8 cellular contexts compared by ENCODE assay signal in genomic region chr6:141562801-141563763, GRCh38.
DNase-seq lines count a peak whose midpoint lies in the region; ATAC-seq and TF ChIP-seq lines count a peak whose summit lies in the region.

No MANE protein-coding gene starts in this region.

- H3K4me3 Mint-ChIP-seq in GM23338 (no peak overlapping the region), osteocyte (ENCODE audit: unreplicated experiment) (peak overlapping the region; percentile 43)
- H3K4me3 Mint-ChIP-seq in activated T-helper 17 cell treated with anti-CD3 and anti-CD28 coated beads, Interleukin-2, amount 50 U/mL, for 72 hours = peak overlapping the region; percentile 81

- peak overlapping the region; percentile 72 for H3K27ac Mint-ChIP-seq in GM23338
- peak overlapping the region; percentile 83 for H3K27ac Mint-ChIP-seq in activated T-helper 17 cell treated with anti-CD3 and anti-CD28 coated beads, Interleukin-2, amount 50 U/mL, for 72 hours
- peak overlapping the region; percentile 85 for H3K27ac Mint-ChIP-seq in osteocyte (ENCODE audit: unreplicated experiment)

- no peaks in the 10 kb centered on the region for H3K27me3 ChIP-seq in GM23338 (ENCODE audit: insufficient read depth)
- H3K27me3 ChIP-seq in KMS-11 (ENCODE audit: insufficient read depth, low read depth) = no peaks in the 10 kb centered on the region
- H3K27me3 ChIP-seq in upper lobe of left lung = no peaks in the 10 kb centered on the region

- H3K4me1 Mint-ChIP-seq in GM23338 (peaks cover 22% of the 10 kb centered on the region), osteocyte (ENCODE audit: unreplicated experiment) (peaks cover 28% of the 10 kb centered on the region)
- peaks cover 10% of the 10 kb centered on the region for H3K4me1 Mint-ChIP-seq in activated T-helper 17 cell treated with anti-CD3 and anti-CD28 coated beads, Interleukin-2, amount 50 U/mL, for 72 hours

- TF ChIP-seq EP300 in upper lobe of left lung (IDR thresholded peaks at IDR 0.05) = no peak

- H3K27ac ChIP-seq in GM23338 (ENCODE audit: low read depth) = no peak overlapping the region
- H3K27ac ChIP-seq in KMS-11 = no peak overlapping the region; the same call in 1 of the 2 replicates
- H3K27ac ChIP-seq in upper lobe of left lung = peak overlapping the region in 2 of 4 donors; percentile 5 to 67

- peak; percentile 92 for ATAC-seq in GM23338
- ATAC-seq in activated T-helper 17 cell treated with anti-CD3 and anti-CD28 coated beads, Interleukin-2, amount 50 U/mL, for 72 hours (replicated peaks) = peak; percentile 75
- peak; percentile 84 to 96 for ATAC-seq in upper lobe of left lung (ENCODE audit: low FRiP score in 2 of 2)

- no peaks in the 10 kb centered on the region for H3K9me2 ChIP-seq in GM23338 (ENCODE audit: insufficient read depth)

- H3K9ac ChIP-seq in ES-I3 (ENCODE audit: low read depth, low read length) = peak overlapping the region; percentile 21
- peak overlapping the region; percentile 11; the same call in 1 of the 2 replicates for H3K9ac ChIP-seq in KMS-11

- peaks cover 5% of the 10 kb centered on the region for H3K27me3 Mint-ChIP-seq in GM23338 (ENCODE audit: insufficient read depth, low read depth, poor library complexity)
- H3K27me3 Mint-ChIP-seq in activated T-helper 17 cell treated with anti-CD3 and anti-CD28 coated beads, Interleukin-2, amount 50 U/mL, for 72 hours = peaks cover 3% of the 10 kb centered on the region
- H3K27me3 Mint-ChIP-seq in osteocyte (ENCODE audit: unreplicated experiment) = no peaks in the 10 kb centered on the region

- TF ChIP-seq POLR2A in upper lobe of left lung (IDR thresholded peaks at IDR 0.05) = no peak

- no peaks in the 10 kb centered on the region for H4K20me1 ChIP-seq in GM23338 (replicated peaks; ENCODE audit: insufficient read depth)
- no peaks in the 10 kb centered on the region for H4K20me1 ChIP-seq in KMS-11 (ENCODE audit: insufficient read depth)

- H3K36me3 ChIP-seq in ES-I3 (ENCODE audit: insufficient read depth, low read length) = no peaks in the 10 kb centered on the region
- no peaks in the 10 kb centered on the region for H3K36me3 ChIP-seq in GM23338 (ENCODE audit: insufficient read depth)
- no peaks in the 10 kb centered on the region for H3K36me3 ChIP-seq in KMS-11 (ENCODE audit: insufficient read depth)
- no peaks in the 10 kb centered on the region for H3K36me3 ChIP-seq in upper lobe of left lung

- H3K9me3 Mint-ChIP-seq in GM23338 = 0 out of 3 replicates have a peak, but pooled peaks cover 3% of the 10 kb centered on the region
- no peaks in the 10 kb centered on the region for H3K9me3 Mint-ChIP-seq in activated T-helper 17 cell treated with anti-CD3 and anti-CD28 coated beads, Interleukin-2, amount 50 U/mL, for 72 hours
- H3K9me3 Mint-ChIP-seq in osteocyte (ENCODE audit: unreplicated experiment) = no peaks in the 10 kb centered on the region

- H3K79me2 ChIP-seq in GM23338 (replicated peaks; ENCODE audit: insufficient read depth) (no peaks in the 10 kb centered on the region), KMS-11 (ENCODE audit: insufficient read depth, low read depth) (no peaks in the 10 kb centered on the region)

- H3K4me3 ChIP-seq in GM23338 (no peak overlapping the region), KMS-11 (IDR thresholded peaks at IDR 0.05; ENCODE audit: insufficient read depth, low read depth, low read length) (no peak overlapping the region), upper lobe of left lung (peak overlapping the region in 3 of 4 donors; percentile 18 to 38 (median 20))

- H2AFZ ChIP-seq in GM23338 (no peak overlapping the region), KMS-11 (ENCODE audit: low read depth) (peak overlapping the region; percentile 77)

- 28 to 31% methylated on average over 11 of the region's 11 CpGs for WGBS in upper lobe of left lung, 2 donors

- H3K36me3 Mint-ChIP-seq in GM23338 (ENCODE audit: low read depth) (peaks cover 12% of the 10 kb centered on the region), osteocyte (ENCODE audit: unreplicated experiment) (no peaks in the 10 kb centered on the region)
- no peaks in the 10 kb centered on the region for H3K36me3 Mint-ChIP-seq in activated T-helper 17 cell treated with anti-CD3 and anti-CD28 coated beads, Interleukin-2, amount 50 U/mL, for 72 hours (ENCODE audit: low read depth)

- H3F3A ChIP-seq in GM23338 (replicated peaks; ENCODE audit: low read depth) = no peaks in the 10 kb centered on the region

- H3K9me3 ChIP-seq in ES-I3 (ENCODE audit: control insufficient read depth, insufficient read depth, low read length) = no peaks in the 10 kb centered on the region
- no peaks in the 10 kb centered on the region for H3K9me3 ChIP-seq in upper lobe of left lung

- TF ChIP-seq CTCF in GM23338 (conservative IDR thresholded peaks at IDR 0.05; ENCODE audit: low read depth in 2 of 2) (peak; percentile 89 to 97), KMS-11 (conservative IDR thresholded peaks at IDR 0.05; ENCODE audit: low read depth, low read length) (peak; percentile 91), osteocyte (IDR thresholded peaks at IDR 0.05) (peak; percentile 87), upper lobe of left lung (IDR thresholded peaks at IDR 0.05) (peak in 5 of 6 experiments; percentile 72 to 81 (median 77))

- peaks cover 7% of the 10 kb centered on the region for H3K4me1 ChIP-seq in ES-I3 (ENCODE audit: insufficient read depth, low read length)
- peaks cover 25% of the 10 kb centered on the region for H3K4me1 ChIP-seq in GM23338 (ENCODE audit: insufficient read depth)
- H3K4me1 ChIP-seq in KMS-11 (ENCODE audit: low read depth, poor library complexity, severe bottlenecking) = peaks cover 14% of the 10 kb centered on the region
- H3K4me1 ChIP-seq in upper lobe of left lung = peaks cover 4 to 11% (median 7%) of the 10 kb centered on the region in 4 donors

- DNase-seq in GM23338 (ENCODE audit: low spot score) (peak; percentile 78), RPMI7951 (ENCODE audit: low read depth) (peak; percentile 86), foreskin melanocyte (peak; percentile 76), osteocyte (ENCODE audit: extremely low spot score, unreplicated experiment) (peak; percentile 87), upper lobe of left lung (peak in 1 of 2 donors; percentile 45)

- 0 out of 2 replicates have a peak overlapping the region, but pooled peaks have one; percentile 22 for H3K4me2 ChIP-seq in GM23338
- H3K4me2 ChIP-seq in KMS-11 = peak overlapping the region; percentile 75

TF ChIP-seq in GM23338, 12 proteins besides CTCF, POLR2A, EP300 and RAD21:
- TF ChIP-seq, protein P1, sequence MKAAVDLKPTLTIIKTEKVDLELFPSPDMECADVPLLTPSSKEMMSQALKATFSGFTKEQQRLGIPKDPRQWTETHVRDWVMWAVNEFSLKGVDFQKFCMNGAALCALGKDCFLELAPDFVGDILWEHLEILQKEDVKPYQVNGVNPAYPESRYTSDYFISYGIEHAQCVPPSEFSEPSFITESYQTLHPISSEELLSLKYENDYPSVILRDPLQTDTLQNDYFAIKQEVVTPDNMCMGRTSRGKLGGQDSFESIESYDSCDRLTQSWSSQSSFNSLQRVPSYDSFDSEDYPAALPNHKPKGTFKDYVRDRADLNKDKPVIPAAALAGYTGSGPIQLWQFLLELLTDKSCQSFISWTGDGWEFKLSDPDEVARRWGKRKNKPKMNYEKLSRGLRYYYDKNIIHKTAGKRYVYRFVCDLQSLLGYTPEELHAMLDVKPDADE (IDR thresholded peaks at IDR 0.05) = no peak
- TF ChIP-seq STAT1 (IDR thresholded peaks at IDR 0.05; ENCODE audit: unreplicated experiment) (no peak), ZNF331 (CRISPR knock-in tag; IDR thresholded peaks at IDR 0.05; ENCODE audit: low read depth) (no peak)
TF ChIP-seq in GM23338: peak in this region for 0.

Comparison
In these comparisons a context has a peak if more than half of its experiments do, and no peak if none do; other contexts are left out.
1. H3K4me3 ChIP-seq: peak in upper lobe of left lung (3 of 4); none in GM23338 (single experiment) and KMS-11 (single experiment).
2. Peak in every context shown above with its lines, with median percentiles within 50 percentile points of each other: ATAC-seq, H3K27ac Mint-ChIP-seq and CTCF ChIP-seq.